In genomic region chr3:82020282-82020681, GRCh38 we compare ENCODE assay signal across 10 cellular contexts.
"Had no signal": no experiment of that assay in that cellular context is flagged by ENCODE, and none has a peak within 500 bp of the region (broad histone marks: within the 10 kb centered on the region; RNA-seq: fewer than 3 reads in every experiment).

No MANE protein-coding gene starts in this region.

- H3K36me3 Mint-ChIP-seq: IgD-negative memory B cell had no signal

- ATAC-seq: HCT116, HepG2 had no signal

- H3K4me1 ChIP-seq: HAP-1 had no signal

- H3K4me3 ChIP-seq: GM23248, HAP-1 had no signal

- H3K9ac ChIP-seq: GM23248 had no signal

- H3K36me3 ChIP-seq: HAP-1 had no signal

- H3K27me3 Mint-ChIP-seq: IgD-negative memory B cell had no signal

- H3K4me3 Mint-ChIP-seq: HFFc6 had no signal

- DNase-seq: GM23248, GOT3, H7, HFFc6, KBM-7 had no signal

- H3K27ac Mint-ChIP-seq: HFFc6, IgD-negative memory B cell had no signal

- H3K9me3 ChIP-seq: HAP-1 had no signal

- H2AFZ ChIP-seq: GM23248 had no signal

- H3K27ac ChIP-seq: GM23248 had no signal

- FAIRE-seq: HepG2, HTR-8/SVneo had no signal
